Comparison of ENCODE assay signal across 7 cellular contexts in genomic region chr6:28135393-28135792, GRCh38. TPM values are rescaled to one million over a fixed set of nuclear protein-coding genes. Genes with fewer than 3 reads are reported as not detected.
A peak's percentile ranks its signal among the peaks of the same experiment; 100 is the strongest.
DNase-seq lines count a peak whose midpoint lies in the region; ATAC-seq and TF ChIP-seq lines count a peak whose summit lies in the region.

No MANE protein-coding gene starts in this region.

- peaks cover 13% of the 10 kb centered on the region for H3K4me1 Mint-ChIP-seq in Caco-2 (ENCODE audit: low read depth, unreplicated experiment)
- peaks cover 53% of the 10 kb centered on the region for H3K4me1 Mint-ChIP-seq in activated naive CD8-positive, alpha-beta T cell treated with anti-CD3 and anti-CD28 coated beads for 36 hours
- H3K4me1 Mint-ChIP-seq in naive thymus-derived CD4-positive, alpha-beta T cell, result peaks cover 25 to 71% (median 61%) of the 10 kb centered on the region in 7 donors

- peak overlapping the region; percentile 96 for H3K4me3 Mint-ChIP-seq in Caco-2 (ENCODE audit: unreplicated experiment)
- peak overlapping the region; percentile 91 for H3K4me3 Mint-ChIP-seq in activated naive CD8-positive, alpha-beta T cell treated with anti-CD3 and anti-CD28 coated beads for 36 hours
- H3K4me3 Mint-ChIP-seq in naive thymus-derived CD4-positive, alpha-beta T cell, result peak overlapping the region; percentile 91 to 100 (median 94)

- CTCF ChIA-PET in Caco-2 (lab: Charles Lee), result no interaction called here
- CTCF ChIA-PET in naive thymus-derived CD4-positive, alpha-beta T cell (lab: Charles Lee), result interaction anchor here (0.9 kb wide), 1 partner anchor 10 kb away, joined by 3 read pairs; no protein-coding TSS in a partner anchor

- H3K36me3 ChIP-seq in Caco-2 (ENCODE audit: control insufficient read depth, insufficient read depth, low read length) (no peaks in the 10 kb centered on the region), HUES6 (ENCODE audit: control insufficient read depth, insufficient read depth, low read length) (0 out of 2 replicates have a peak, but pooled peaks cover 8% of the 10 kb centered on the region)
- peaks cover 0 to 4% (median 0%) of the 10 kb centered on the region in 3 experiments for H3K36me3 ChIP-seq in naive thymus-derived CD4-positive, alpha-beta T cell (ENCODE audit: control insufficient read depth in 2 of 3, insufficient read depth in 3 of 3, low read length in 3 of 3)

- H3K9me3 ChIP-seq in Caco-2 (no peaks in the 10 kb centered on the region), HUES6 (ENCODE audit: control insufficient read depth, insufficient read depth, low read depth, low read length) (no peaks in the 10 kb centered on the region)
- H3K9me3 ChIP-seq in naive thymus-derived CD4-positive, alpha-beta T cell (ENCODE audit: control insufficient read depth in 2 of 3, low read length in 3 of 3), result no peaks in the 10 kb centered on the region

- no TSS peak for BruUV-seq in Caco-2 (replicated peaks; lab: Mats Ljungman, UMichigan)

- H3K4me1 ChIP-seq in Caco-2 (peaks cover 6% of the 10 kb centered on the region; the same call in 1 of the 2 replicates), HUES6 (ENCODE audit: control insufficient read depth, insufficient read depth, low read length) (peaks cover 10% of the 10 kb centered on the region; the same call in 1 of the 2 replicates)
- H3K4me1 ChIP-seq in naive thymus-derived CD4-positive, alpha-beta T cell (ENCODE audit: control insufficient read depth in 2 of 2, insufficient read depth in 2 of 2, low read length in 2 of 2), result peaks cover 10 to 12% of the 10 kb centered on the region in 2 donors

- H3K4me3 ChIP-seq in Caco-2 (ENCODE audit: low read depth, low read length), result no peak overlapping the region
- peak overlapping the region; percentile 77 for H3K4me3 ChIP-seq in HUES6 (ENCODE audit: low read depth, low read length)
- no peak overlapping the region for H3K4me3 ChIP-seq in naive thymus-derived CD4-positive, alpha-beta T cell (ENCODE audit: low read length)

- ATAC-seq in naive thymus-derived CD4-positive, alpha-beta T cell, result no peak

- TF ChIP-seq CTCF in Caco-2 (IDR thresholded peaks at IDR 0.05; ENCODE audit: insufficient read depth in 1 of 2, low read depth in 1 of 2, low read length in 1 of 2, severe bottlenecking in 1 of 2, unreplicated experiment in 1 of 2), result no peak

- peak overlapping the region; percentile 45 for H3K9ac ChIP-seq in HUES6 (ENCODE audit: low read length)

- H3K27me3 ChIP-seq in Caco-2 (replicated peaks; ENCODE audit: control insufficient read depth, insufficient read depth, low read length), result no peaks in the 10 kb centered on the region
- peaks cover under 1% of the 10 kb centered on the region; the same call in 1 of the 2 replicates for H3K27me3 ChIP-seq in HUES6 (ENCODE audit: control insufficient read depth, insufficient read depth, low read length)
- no peaks in the 10 kb centered on the region for H3K27me3 ChIP-seq in naive thymus-derived CD4-positive, alpha-beta T cell (ENCODE audit: control insufficient read depth in 2 of 2, insufficient read depth in 2 of 2, low read length in 2 of 2)

- no peak overlapping the region for H3K27ac Mint-ChIP-seq in Caco-2 (ENCODE audit: unreplicated experiment)
- H3K27ac Mint-ChIP-seq in activated naive CD8-positive, alpha-beta T cell treated with anti-CD3 and anti-CD28 coated beads for 36 hours, result peak overlapping the region; percentile 95
- peak overlapping the region; percentile 91 to 100 (median 97) for H3K27ac Mint-ChIP-seq in naive thymus-derived CD4-positive, alpha-beta T cell

- H3K36me3 Mint-ChIP-seq in Caco-2 (ENCODE audit: insufficient read depth, unreplicated experiment), result peaks cover 12% of the 10 kb centered on the region
- peaks cover 24% of the 10 kb centered on the region for H3K36me3 Mint-ChIP-seq in activated naive CD8-positive, alpha-beta T cell treated with anti-CD3 and anti-CD28 coated beads for 36 hours
- peaks cover 0 to 3% (median 0%) of the 10 kb centered on the region in 5 donors for H3K36me3 Mint-ChIP-seq in naive thymus-derived CD4-positive, alpha-beta T cell

- H3K9me3 Mint-ChIP-seq in Caco-2 (ENCODE audit: unreplicated experiment), result no peaks in the 10 kb centered on the region
- H3K9me3 Mint-ChIP-seq in activated naive CD8-positive, alpha-beta T cell treated with anti-CD3 and anti-CD28 coated beads for 36 hours, result no peaks in the 10 kb centered on the region
- peaks cover 0 to 1% (median 0%) of the 10 kb centered on the region in 11 donors for H3K9me3 Mint-ChIP-seq in naive thymus-derived CD4-positive, alpha-beta T cell

- POLR2A ChIA-PET in Caco-2 (lab: Charles Lee), result no interaction called here
- POLR2A ChIA-PET in naive thymus-derived CD4-positive, alpha-beta T cell (lab: Charles Lee), result interaction anchor here (1.2 to 2.3 kb wide), 3 partner anchors 30 to 221 kb away, joined by 3 to 19 read pairs (median 6); partner anchors contain the start of gene ZSCAN26

- H3K27ac ChIP-seq in HUES6 (ENCODE audit: low read depth, low read length), result no peak overlapping the region
- H3K27ac ChIP-seq in naive thymus-derived CD4-positive, alpha-beta T cell (ENCODE audit: low read depth, low read length), result peak overlapping the region; percentile 98

- no peaks in the 10 kb centered on the region for H3K27me3 Mint-ChIP-seq in Caco-2 (ENCODE audit: insufficient read depth, unreplicated experiment)
- H3K27me3 Mint-ChIP-seq in activated naive CD8-positive, alpha-beta T cell treated with anti-CD3 and anti-CD28 coated beads for 36 hours, result no peaks in the 10 kb centered on the region
- H3K27me3 Mint-ChIP-seq in naive thymus-derived CD4-positive, alpha-beta T cell, result no peaks in the 10 kb centered on the region

- intact Hi-C loops in Caco-2 (cut with micrococcal nuclease; ENCODE audit: unreplicated experiment), result no loop called here
- intact Hi-C loops in naive thymus-derived CD4-positive, alpha-beta T cell (cut with micrococcal nuclease), result loop anchor here (5.0 to 10.0 kb wide), 6 partner anchors 233 to 1981 kb away; partner anchors contain the start of gene ZNF311 (in 1 of the 2)

- DNase-seq in Caco-2, result no peak
- DNase-seq in activated naive CD8-positive, alpha-beta T cell treated with anti-CD3 and anti-CD28 coated beads for 36 hours, result no peak
- no peak for DNase-seq in naive thymus-derived CD4-positive, alpha-beta T cell
- DNase-seq in KG1 (lab: John Stamatoyannopoulos, UW), result no peak
- no peak for DNase-seq in LoVo (ENCODE audit: low spot score)
- no peak for DNase-seq in COR-L47 (lab: John Stamatoyannopoulos, UW)

RNA-seq across cellular contexts. Expression of gene ZKSCAN8, which starts 6.3 kb away (rescaled TPM):
- total RNA-seq in Caco-2 (2022), result 15.6 and 17.0 TPM in 2 replicates
- 10 to 100 TPM; 13.8 to 14.6 TPM for total RNA-seq in activated naive CD8-positive, alpha-beta T cell treated with anti-CD3 and anti-CD28 coated beads for 36 hours
- 10 to 100 TPM; 23.8 to 46.7 (median 25.7) TPM for total RNA-seq in naive thymus-derived CD4-positive, alpha-beta T cell
- 1 to 10 TPM in 1 of 2 donors, under 1 TPM in 1; 0.52 to 3.3 TPM for polyA plus RNA-seq in naive thymus-derived CD4-positive, alpha-beta T cell

RNA-seq across cellular contexts. Expression of gene ZSCAN16, which starts 11.0 kb away (rescaled TPM):
- 5.8 and 6.7 TPM in 2 replicates for total RNA-seq in Caco-2 (2022)
- total RNA-seq in activated naive CD8-positive, alpha-beta T cell treated with anti-CD3 and anti-CD28 coated beads for 36 hours, result 1 to 10 TPM; 2.9 to 3.3 TPM
- 10 to 100 TPM in 2 of 5 experiments, 1 to 10 TPM in 3; 6.4 to 13.9 (median 7.6) TPM for total RNA-seq in naive thymus-derived CD4-positive, alpha-beta T cell
- 10 to 100 TPM; 13.6 to 15.7 TPM for polyA plus RNA-seq in naive thymus-derived CD4-positive, alpha-beta T cell

RNA-seq across cellular contexts. Expression of gene ZNF165, which starts 55.0 kb away (rescaled TPM):
- 9.2 and 11.0 TPM in 2 replicates for total RNA-seq in Caco-2 (2022)
- total RNA-seq in activated naive CD8-positive, alpha-beta T cell treated with anti-CD3 and anti-CD28 coated beads for 36 hours, result 1 to 10 TPM; 4.3 TPM
- 1 to 10 TPM in 2 of 5 experiments, under 1 TPM in 3; 0.41 to 6.5 (median 0.92) TPM for total RNA-seq in naive thymus-derived CD4-positive, alpha-beta T cell
- polyA plus RNA-seq in naive thymus-derived CD4-positive, alpha-beta T cell, result 1 to 10 TPM; 1.1 to 1.6 TPM
